In genomic region chr18:3012306-3012919, GRCh38 we compare ENCODE assay signal across 2 cellular contexts.
TF ChIP-seq lines count a peak whose summit lies in the region.

No MANE protein-coding gene starts in this region.

TF ChIP-seq in IMR-90, 13 proteins besides CTCF, POLR2A, EP300 and RAD21 (continued from another document):
- no peak for TF ChIP-seq FOS (IDR thresholded peaks at IDR 0.05; ENCODE audit: low read depth, low read length)
- no peak for TF ChIP-seq CEBPB (IDR thresholded peaks at IDR 0.05; ENCODE audit: low read depth, low read length)
- peak; percentile 88 for TF ChIP-seq BHLHE40 (IDR thresholded peaks at IDR 0.05; ENCODE audit: low read depth, low read length)
- no peak for TF ChIP-seq RFX5 (IDR thresholded peaks at IDR 0.05; ENCODE audit: low read depth, low read length)
- TF ChIP-seq MAZ (IDR thresholded peaks at IDR 0.05; ENCODE audit: borderline replicate concordance, low read depth, low read length), result peak; percentile 76; the same call in 1 of the 2 replicates
- TF ChIP-seq NFE2L2 (IDR thresholded peaks at IDR 0.05; ENCODE audit: low read depth, low read length), result no peak
- TF ChIP-seq USF2 (IDR thresholded peaks at IDR 0.05; ENCODE audit: low read depth, low read length), result peak; percentile 89
- TF ChIP-seq SMC3 (IDR thresholded peaks at IDR 0.05; ENCODE audit: low read depth, low read length), result no peak
- TF ChIP-seq RCOR1 (IDR thresholded peaks at IDR 0.05; ENCODE audit: insufficient replicate concordance, low read length), result no peak

TF ChIP-seq in WTC11, 78 proteins besides CTCF, POLR2A, EP300 and RAD21 (continued from another document):
- TF ChIP-seq ARID4B (CRISPR knock-in tag; IDR thresholded peaks at IDR 0.05; ENCODE audit: borderline replicate concordance) (peak; percentile 46; the same call in 1 of the 2 replicates), HMGXB4 (CRISPR knock-in tag; IDR thresholded peaks at IDR 0.05) (peak; percentile 36; the same call in 1 of the 2 replicates), MLX (CRISPR knock-in tag; IDR thresholded peaks at IDR 0.05) (no peak; the same call in 1 of the 2 replicates), ZNF317 (CRISPR knock-in tag; IDR thresholded peaks at IDR 0.05; ENCODE audit: borderline replicate concordance, low read depth) (0 out of 2 replicates have a peak, but pooled peaks have one; percentile 27), FOXP4 (CRISPR knock-in tag; IDR thresholded peaks at IDR 0.05) (no peak; the same call in 1 of the 2 replicates), CREM (CRISPR knock-in tag; IDR thresholded peaks at IDR 0.05) (no peak), ZNF396 (CRISPR knock-in tag; IDR thresholded peaks at IDR 0.05; ENCODE audit: borderline replicate concordance) (no peak), KAT7 (CRISPR knock-in tag; IDR thresholded peaks at IDR 0.05; ENCODE audit: borderline replicate concordance) (peak; percentile 88; the same call in 1 of the 2 replicates), PREB (CRISPR knock-in tag; IDR thresholded peaks at IDR 0.05; ENCODE audit: borderline replicate concordance) (no peak), ZNF425 (CRISPR knock-in tag; conservative IDR thresholded peaks at IDR 0.05) (no peak), ZNF219 (CRISPR knock-in tag; IDR thresholded peaks at IDR 0.05; ENCODE audit: borderline replicate concordance) (no peak), MAX (CRISPR knock-in tag; IDR thresholded peaks at IDR 0.05) (peak; percentile 52; the same call in 1 of the 2 replicates), USF1 (CRISPR knock-in tag; IDR thresholded peaks at IDR 0.05) (peak; percentile 95), ETV6 (CRISPR knock-in tag; IDR thresholded peaks at IDR 0.05) (no peak), USF2 (CRISPR knock-in tag; IDR thresholded peaks at IDR 0.05) (peak; percentile 95), ERG (CRISPR knock-in tag; IDR thresholded peaks at IDR 0.05) (no peak), FOXK1 (CRISPR knock-in tag; IDR thresholded peaks at IDR 0.05) (peak; percentile 76; the same call in 1 of the 2 replicates), CREB1 (CRISPR knock-in tag; IDR thresholded peaks at IDR 0.05) (no peak), NR1H2 (CRISPR knock-in tag; IDR thresholded peaks at IDR 0.05) (no peak)
